In genomic region chr20:26207237-26207966, GRCh38 we compare ENCODE assay signal across 13 cellular contexts.
A peak's percentile ranks its signal among the peaks of the same experiment; 100 is the strongest.
DNase-seq lines count a peak whose midpoint lies in the region; ATAC-seq and TF ChIP-seq lines count a peak whose summit lies in the region.
"Had no signal": no experiment of that assay in that cellular context is flagged by ENCODE, and none has a peak within 500 bp of the region (broad histone marks: within the 10 kb centered on the region; RNA-seq: fewer than 3 reads in every experiment).

No MANE protein-coding gene starts in this region.

- no peak for TF ChIP-seq CTCF in thoracic aorta (IDR thresholded peaks at IDR 0.05)

- peaks cover 7% of the 10 kb centered on the region for H3K9me3 Mint-ChIP-seq in activated naive CD4-positive, alpha-beta T cell treated with anti-CD3 and anti-CD28 coated beads for 36 hours
- peaks cover 3% of the 10 kb centered on the region for H3K9me3 Mint-ChIP-seq in activated CD4-positive, alpha-beta memory T cell treated with anti-CD3 and anti-CD28 coated beads for 36 hours

- H3K36me3 ChIP-seq in thoracic aorta: no peaks in the 10 kb centered on the region
- H3K36me3 ChIP-seq: BLaER1, brain microvascular endothelial cell, heart right ventricle had no signal

- H3K27ac ChIP-seq in thoracic aorta: no peak overlapping the region
- H3K27ac ChIP-seq: BLaER1, brain microvascular endothelial cell, heart right ventricle had no signal

- H3K27me3 Mint-ChIP-seq in activated naive CD4-positive, alpha-beta T cell treated with anti-CD3 and anti-CD28 coated beads for 36 hours (ENCODE audit: low read depth): peaks cover 4% of the 10 kb centered on the region
- peaks cover 21% of the 10 kb centered on the region for H3K27me3 Mint-ChIP-seq in activated CD4-positive, alpha-beta memory T cell treated with anti-CD3 and anti-CD28 coated beads for 36 hours

- intact Hi-C loops in activated naive CD4-positive, alpha-beta T cell treated with anti-CD3 and anti-CD28 coated beads for 36 hours (cut with micrococcal nuclease): loop anchor here (5.0 kb wide), 1 partner anchor 135 kb away; no protein-coding TSS in a partner anchor
- intact Hi-C loops in activated CD4-positive, alpha-beta memory T cell treated with anti-CD3 and anti-CD28 coated beads for 36 hours (cut with micrococcal nuclease): loop anchor here (10.0 kb wide), 1 partner anchor 77 kb away; no protein-coding TSS in a partner anchor

- no peak for DNase-seq in activated naive CD4-positive, alpha-beta T cell treated with anti-CD3 and anti-CD28 coated beads for 36 hours
- no peak for DNase-seq in activated naive CD4-positive, alpha-beta T cell (lab: John Stamatoyannopoulos, UW)
- no peak for DNase-seq in activated CD4-positive, alpha-beta memory T cell treated with anti-CD3 and anti-CD28 coated beads for 36 hours
- DNase-seq in left kidney (ENCODE audit: low read depth, low spot score): peak; percentile 19
- DNase-seq in thoracic aorta (ENCODE audit: low spot score): no peak
- no peak for DNase-seq in anterior cingulate cortex (lab: John Stamatoyannopoulos, UW)
- no peak for DNase-seq in NCI-H524 treated with DMSO at 0.1 percent for 48 hours (lab: John Stamatoyannopoulos, UW)
- DNase-seq in NCI-H187 treated with DMSO at 0.1 percent for 48 hours (lab: John Stamatoyannopoulos, UW): no peak
- DNase-seq: brain microvascular endothelial cell, mammary epithelial cell, MM.1S had no signal

- H3K27ac Mint-ChIP-seq in activated naive CD4-positive, alpha-beta T cell treated with anti-CD3 and anti-CD28 coated beads for 36 hours: no peak overlapping the region
- no peak overlapping the region for H3K27ac Mint-ChIP-seq in activated CD4-positive, alpha-beta memory T cell treated with anti-CD3 and anti-CD28 coated beads for 36 hours

- H3K4me3 ChIP-seq in thoracic aorta: peak overlapping the region; percentile 57

- peak overlapping the region; percentile 59 for H3K4me3 Mint-ChIP-seq in activated naive CD4-positive, alpha-beta T cell treated with anti-CD3 and anti-CD28 coated beads for 36 hours
- H3K4me3 Mint-ChIP-seq in activated CD4-positive, alpha-beta memory T cell treated with anti-CD3 and anti-CD28 coated beads for 36 hours: peak overlapping the region; percentile 69

- H3K27me3 ChIP-seq in thoracic aorta (replicated peaks; ENCODE audit: insufficient read depth): peaks cover 6% of the 10 kb centered on the region
- H3K27me3 ChIP-seq: BLaER1 had no signal

- peaks cover 0 to 7% of the 10 kb centered on the region in 2 donors for H3K4me1 ChIP-seq in thoracic aorta (ENCODE audit: control insufficient read depth in 1 of 2, low read depth in 2 of 2)
- H3K4me1 ChIP-seq: BLaER1 had no signal

- peaks cover 17% of the 10 kb centered on the region for H3K4me1 Mint-ChIP-seq in activated naive CD4-positive, alpha-beta T cell treated with anti-CD3 and anti-CD28 coated beads for 36 hours (ENCODE audit: low read depth)
- H3K4me1 Mint-ChIP-seq in activated CD4-positive, alpha-beta memory T cell treated with anti-CD3 and anti-CD28 coated beads for 36 hours (ENCODE audit: low read depth): peaks cover 14% of the 10 kb centered on the region

- POLR2A ChIA-PET in activated CD4-positive, alpha-beta memory T cell treated with anti-CD3 and anti-CD28 coated beads for 36 hours (lab: Charles Lee): no interaction called here

- CTCF ChIA-PET in activated naive CD4-positive, alpha-beta T cell treated with anti-CD3 and anti-CD28 coated beads for 36 hours (lab: Charles Lee): no interaction called here
- CTCF ChIA-PET in activated CD4-positive, alpha-beta memory T cell treated with anti-CD3 and anti-CD28 coated beads for 36 hours (lab: Charles Lee): no interaction called here

- H3K36me3 Mint-ChIP-seq in activated naive CD4-positive, alpha-beta T cell treated with anti-CD3 and anti-CD28 coated beads for 36 hours (ENCODE audit: low read depth): peaks cover 1% of the 10 kb centered on the region
- H3K36me3 Mint-ChIP-seq in activated CD4-positive, alpha-beta memory T cell treated with anti-CD3 and anti-CD28 coated beads for 36 hours: no peaks in the 10 kb centered on the region

- no peak for ATAC-seq in thoracic aorta (ENCODE audit: insufficient number of reproducible peaks, low FRiP score, low read depth)

- H3K9me3 ChIP-seq in thoracic aorta: no peaks in the 10 kb centered on the region
